In genomic region chr13:106815545-106815944, GRCh38 we compare ENCODE assay signal across 22 cellular contexts.
"Had no signal": no experiment of that assay in that cellular context is flagged by ENCODE, and none has a peak within 500 bp of the region (broad histone marks: within the 10 kb centered on the region; RNA-seq: fewer than 3 reads in every experiment).

No MANE protein-coding gene starts in this region.

- H3K27me3 Mint-ChIP-seq: dendritic cell treated with granulocyte-macrophage colony-stimulating factor and Interleukin-4, amounts not matched to agents 40 ng/mL and 50 ng/mL, for 4 days; memory B cell; natural killer cell treated with Interleukin-12 subunit alpha and Interleukin-12 subunit beta and Interleukin-15 and Interleukin-18, amount 100 ng/mL, for 72 hours had no signal

- H3K9me3 ChIP-seq: left ventricle myocardium inferior, lower lobe of right lung, psoas muscle, right lobe of liver, suprapubic skin, thyroid gland, upper lobe of left lung, uterus had no signal

- H3K36me3 Mint-ChIP-seq: memory B cell; natural killer cell treated with Interleukin-12 subunit alpha and Interleukin-12 subunit beta and Interleukin-15 and Interleukin-18, amount 100 ng/mL, for 72 hours; stimulated activated effector memory CD8-positive, alpha-beta T cell treated with anti-CD3 and anti-CD28 coated beads, Interleukin-12 subunit alpha, Interleukin-12 subunit beta, amount 100 ng/mL, for 72 hours had no signal

- H3K9ac ChIP-seq: parathyroid adenoma had no signal

- H3K4me1 Mint-ChIP-seq: memory B cell; stimulated activated effector memory CD8-positive, alpha-beta T cell treated with anti-CD3 and anti-CD28 coated beads, Interleukin-12 subunit alpha, Interleukin-12 subunit beta, amount 100 ng/mL, for 72 hours had no signal

- H3K27ac ChIP-seq: foreskin keratinocyte, left ventricle myocardium inferior, lower lobe of right lung, parathyroid adenoma, psoas muscle, right lobe of liver, suprapubic skin, thyroid gland, upper lobe of left lung, uterus had no signal

- H3K4me3 ChIP-seq: left ventricle myocardium inferior, lower lobe of right lung, psoas muscle, right lobe of liver, suprapubic skin, thyroid gland, upper lobe of left lung, uterus had no signal

- H3K36me3 ChIP-seq: left ventricle myocardium inferior, lower lobe of right lung, right lobe of liver, suprapubic skin, thyroid gland, upper lobe of left lung, uterus had no signal

- ATAC-seq: foreskin keratinocyte; left cardiac atrium; lower lobe of right lung; natural killer cell treated with Interleukin-12 subunit alpha and Interleukin-12 subunit beta and Interleukin-15 and Interleukin-18, amount 100 ng/mL, for 72 hours; psoas muscle; right lobe of liver; stimulated activated effector memory CD8-positive, alpha-beta T cell treated with anti-CD3 and anti-CD28 coated beads, Interleukin-12 subunit alpha, Interleukin-12 subunit beta, amount 100 ng/mL, for 72 hours; stimulated activated naive CD8-positive, alpha-beta T cell treated with anti-CD3 and anti-CD28 coated beads, Interleukin-15, Interleukin-2, amounts not matched to agents 100 U/mL and 50 U/mL, for 24 hours had no signal

- H3K79me2 ChIP-seq: parathyroid adenoma had no signal

- DNase-seq: erythroblast; foreskin keratinocyte; kidney; left cardiac atrium; left ventricle myocardium inferior; lower lobe of right lung; midbrain; psoas muscle; retina; right lobe of liver; stimulated activated CD4-positive, alpha-beta T cell treated with anti-CD3 and anti-CD28 coated beads, Interleukin-4, amount 100 ng/mL, for 1 hour; stimulated activated CD8-positive, alpha-beta memory T cell treated with anti-CD3 and anti-CD28 coated beads, Interleukin-4, amount 100 ng/mL, for 48 hours; stimulated activated naive CD8-positive, alpha-beta T cell treated with anti-CD3 and anti-CD28 coated beads, Interleukin-15, Interleukin-2, amounts not matched to agents 100 U/mL and 50 U/mL, for 24 hours; thyroid gland; upper lobe of left lung; uterus had no signal

- H3K27ac Mint-ChIP-seq: dendritic cell treated with granulocyte-macrophage colony-stimulating factor and Interleukin-4, amounts not matched to agents 40 ng/mL and 50 ng/mL, for 4 days; memory B cell; natural killer cell treated with Interleukin-12 subunit alpha and Interleukin-12 subunit beta and Interleukin-15 and Interleukin-18, amount 100 ng/mL, for 72 hours; stimulated activated effector memory CD8-positive, alpha-beta T cell treated with anti-CD3 and anti-CD28 coated beads, Interleukin-12 subunit alpha, Interleukin-12 subunit beta, amount 100 ng/mL, for 72 hours had no signal

- H3K4me1 ChIP-seq: foreskin keratinocyte, lower lobe of right lung, psoas muscle, right lobe of liver, suprapubic skin, thyroid gland, upper lobe of left lung, uterus had no signal

- H2AFZ ChIP-seq: parathyroid adenoma had no signal

- H3K9me3 Mint-ChIP-seq: natural killer cell treated with Interleukin-12 subunit alpha and Interleukin-12 subunit beta and Interleukin-15 and Interleukin-18, amount 100 ng/mL, for 72 hours had no signal

- H3K27me3 ChIP-seq: foreskin keratinocyte, right lobe of liver, suprapubic skin, thyroid gland, upper lobe of left lung, uterus had no signal

- H3K4me3 Mint-ChIP-seq: dendritic cell treated with granulocyte-macrophage colony-stimulating factor and Interleukin-4, amounts not matched to agents 40 ng/mL and 50 ng/mL, for 4 days; memory B cell; natural killer cell treated with Interleukin-12 subunit alpha and Interleukin-12 subunit beta and Interleukin-15 and Interleukin-18, amount 100 ng/mL, for 72 hours; stimulated activated effector memory CD8-positive, alpha-beta T cell treated with anti-CD3 and anti-CD28 coated beads, Interleukin-12 subunit alpha, Interleukin-12 subunit beta, amount 100 ng/mL, for 72 hours had no signal
